1 cellular context compared by ENCODE assay signal in genomic region chr19:58578430-58578925, GRCh38.
TF ChIP-seq lines count a peak whose summit lies in the region.

No MANE protein-coding gene starts in this region.

TF ChIP-seq in GM12878, 131 proteins besides CTCF, POLR2A, EP300 and RAD21 (continued from another document and continues in another):
- TF ChIP-seq ZBTB40 (IDR thresholded peaks at IDR 0.05; ENCODE audit: borderline replicate concordance): no peak
- no peak for TF ChIP-seq ZBTB33 (IDR thresholded peaks at IDR 0.05)
- TF ChIP-seq SREBF1 (IDR thresholded peaks at IDR 0.05; ENCODE audit: low read length): no peak
- TF ChIP-seq CREM (IDR thresholded peaks at IDR 0.05; ENCODE audit: low read depth): no peak
- TF ChIP-seq SMAD1 (IDR thresholded peaks at IDR 0.05; ENCODE audit: low read depth, partially characterized antibody): no peak
- TF ChIP-seq SUZ12 (IDR thresholded peaks at IDR 0.05; ENCODE audit: unreplicated experiment): no peak
- no peak for TF ChIP-seq KAT2A (conservative IDR thresholded peaks at IDR 0.05; ENCODE audit: control insufficient read depth, low read depth, low read length)
- TF ChIP-seq CBFB (IDR thresholded peaks at IDR 0.05; ENCODE audit: low read depth): no peak
- TF ChIP-seq NRF1 (conservative IDR thresholded peaks at IDR 0.05; ENCODE audit: low read depth, low read length): no peak
- no peak for TF ChIP-seq IRF5 (IDR thresholded peaks at IDR 0.05; ENCODE audit: borderline replicate concordance)
- TF ChIP-seq NR2C2 (IDR thresholded peaks at IDR 0.05; ENCODE audit: borderline replicate concordance, control insufficient read depth, insufficient read length, low read depth): no peak
- TF ChIP-seq RFX5 (IDR thresholded peaks at IDR 0.05; ENCODE audit: low read depth, low read length): no peak
- no peak for TF ChIP-seq JUND (IDR thresholded peaks at IDR 0.05; ENCODE audit: low read depth, low read length)
- TF ChIP-seq MXI1 (IDR thresholded peaks at IDR 0.05; ENCODE audit: low read depth, low read length): 0 out of 2 replicates have a peak, but pooled peaks have one; percentile 50
- no peak for TF ChIP-seq ZBED1 (IDR thresholded peaks at IDR 0.05; ENCODE audit: borderline replicate concordance)
- peak; percentile 46; the same call in 1 of the 2 replicates for TF ChIP-seq DPF2 (IDR thresholded peaks at IDR 0.05)
- no peak for TF ChIP-seq FOXM1 (IDR thresholded peaks at IDR 0.05; ENCODE audit: low read depth, low read length)
- no peak for TF ChIP-seq MEF2B (IDR thresholded peaks at IDR 0.05; ENCODE audit: partially characterized antibody, poor library complexity, severe bottlenecking)
- TF ChIP-seq PKNOX1 (IDR thresholded peaks at IDR 0.05): no peak; the same call in 1 of the 2 replicates
- TF ChIP-seq STAT1 (conservative IDR thresholded peaks at IDR 0.05): no peak
- no peak for TF ChIP-seq RB1 (IDR thresholded peaks at IDR 0.05; ENCODE audit: borderline replicate concordance)
- no peak for TF ChIP-seq GABPA (IDR thresholded peaks at IDR 0.05; ENCODE audit: low read depth)
- TF ChIP-seq BCL11A (IDR thresholded peaks at IDR 0.05; ENCODE audit: low read depth, low read length): no peak
- no peak for TF ChIP-seq SMAD5 (IDR thresholded peaks at IDR 0.05; ENCODE audit: low read depth)
- TF ChIP-seq MTA3 (IDR thresholded peaks at IDR 0.05; ENCODE audit: borderline replicate concordance, low read length): no peak
- TF ChIP-seq KLF5 (IDR thresholded peaks at IDR 0.05; ENCODE audit: partially characterized antibody): no peak
- TF ChIP-seq CBX3 (IDR thresholded peaks at IDR 0.05; ENCODE audit: borderline replicate concordance, low read depth): no peak
- TF ChIP-seq FOS (IDR thresholded peaks at IDR 0.05; ENCODE audit: borderline replicate concordance, extremely low read depth, insufficient read length): no peak
- peak; percentile 28; the same call in 1 of the 2 replicates for TF ChIP-seq IKZF1 (conservative IDR thresholded peaks at IDR 0.05)
- TF ChIP-seq SKIL (IDR thresholded peaks at IDR 0.05; ENCODE audit: low read depth, poor library complexity, severe bottlenecking): no peak
- TF ChIP-seq ZNF384 (IDR thresholded peaks at IDR 0.05; ENCODE audit: borderline replicate concordance, low read depth, low read length): 0 out of 2 replicates have a peak, but pooled peaks have one; percentile 49
- no peak for TF ChIP-seq KDM1A (IDR thresholded peaks at IDR 0.05; ENCODE audit: borderline replicate concordance)
- no peak for TF ChIP-seq SIX5 (IDR thresholded peaks at IDR 0.05; ENCODE audit: low read depth, low read length, severe bottlenecking)
- no peak for TF ChIP-seq SIN3A (IDR thresholded peaks at IDR 0.05; ENCODE audit: low read depth, low read length)
- no peak for TF ChIP-seq CUX1 (IDR thresholded peaks at IDR 0.05; ENCODE audit: insufficient replicate concordance, low read depth, low read length)
- no peak for TF ChIP-seq BMI1 (IDR thresholded peaks at IDR 0.05; ENCODE audit: borderline replicate concordance)
- no peak for TF ChIP-seq ZNF592 (IDR thresholded peaks at IDR 0.05)
- no peak for TF ChIP-seq HDAC6 (IDR thresholded peaks at IDR 0.05; ENCODE audit: unreplicated experiment)
- no peak for TF ChIP-seq TBL1XR1 (IDR thresholded peaks at IDR 0.05; ENCODE audit: low read depth, low read length)
